ENCODE assay signal across 8 cellular contexts in the genomic region with DNA sequence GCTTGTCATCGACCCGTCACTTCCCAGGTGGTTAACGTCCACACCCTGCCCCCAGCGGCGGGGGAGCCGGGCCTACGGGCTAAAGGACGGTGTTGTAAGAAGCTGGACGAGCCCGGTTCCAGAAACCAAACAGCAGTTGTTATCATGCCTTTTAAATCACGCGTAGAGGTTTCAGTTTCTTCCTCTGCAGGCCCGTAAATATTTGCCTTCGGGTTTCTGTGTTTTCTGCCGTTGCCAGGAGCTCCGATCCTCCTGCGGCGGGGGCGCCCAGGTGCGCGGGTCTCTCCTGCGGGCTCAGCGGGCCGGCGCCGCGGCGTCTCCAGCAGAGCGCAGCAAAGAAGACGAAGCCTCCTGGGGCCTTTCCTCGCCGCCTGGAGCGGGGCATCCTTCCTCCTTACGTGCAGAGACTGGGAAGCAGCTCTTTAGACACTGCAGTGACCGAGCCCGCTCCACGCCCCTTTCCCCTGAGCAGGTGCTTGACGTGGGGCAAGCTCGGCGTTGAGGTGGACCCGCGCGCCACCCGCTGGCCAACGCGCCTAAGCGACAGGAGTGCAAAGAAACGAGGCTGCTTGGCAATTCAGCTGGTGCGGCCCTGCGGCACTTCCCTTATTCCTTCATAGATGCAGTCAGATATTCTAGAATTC. TPM values are rescaled to one million over a fixed set of nuclear protein-coding genes. Genes with fewer than 3 reads are reported as not detected.
DNase-seq lines count a peak whose midpoint lies in the region; ATAC-seq and TF ChIP-seq lines count a peak whose summit lies in the region.

No MANE protein-coding gene starts in this region.

- no peaks in the 10 kb centered on the region for H3K36me3 Mint-ChIP-seq in neural crest cell (ENCODE audit: low read depth)

- H3K27ac Mint-ChIP-seq in neural crest cell (ENCODE audit: unreplicated experiment) = no peak overlapping the region
- H3K27ac Mint-ChIP-seq in stimulated activated naive CD8-positive, alpha-beta T cell treated with anti-CD3 and anti-CD28 coated beads, Interleukin-15, amount 100 ng/mL, for 72 hours = peak overlapping the region; percentile 10

- peaks cover 95% of the 10 kb centered on the region for H3K27me3 Mint-ChIP-seq in neural crest cell (ENCODE audit: low read depth)
- H3K27me3 Mint-ChIP-seq in stimulated activated naive CD8-positive, alpha-beta T cell treated with anti-CD3 and anti-CD28 coated beads, Interleukin-15, amount 100 ng/mL, for 72 hours = peaks cover 68% of the 10 kb centered on the region

- TF ChIP-seq CTCF in RWPE1 (conservative IDR thresholded peaks at IDR 0.05; ENCODE audit: low read depth) = peak; percentile 94
- peak; percentile 84 for TF ChIP-seq CTCF in foreskin fibroblast (IDR thresholded peaks at IDR 0.05; ENCODE audit: low read depth, low read length)
- TF ChIP-seq CTCF in neural crest cell (conservative IDR thresholded peaks at IDR 0.05) = peak; percentile 87

- H3K4me1 Mint-ChIP-seq in neural crest cell = no peaks in the 10 kb centered on the region
- H3K4me1 Mint-ChIP-seq in stimulated activated naive CD8-positive, alpha-beta T cell treated with anti-CD3 and anti-CD28 coated beads, Interleukin-15, amount 100 ng/mL, for 72 hours = no peaks in the 10 kb centered on the region

- H3K4me3 Mint-ChIP-seq in neural crest cell = no peak overlapping the region
- peak overlapping the region; percentile 67 to 75 for H3K4me3 Mint-ChIP-seq in stimulated activated naive CD8-positive, alpha-beta T cell treated with anti-CD3 and anti-CD28 coated beads, Interleukin-15, amount 100 ng/mL, for 72 hours

- CTCF ChIA-PET in RWPE1 (lab: Yijun Ruan, JAX) = interaction anchor here (0.5 to 2.5 kb wide), 56 partner anchors 9 to 907 kb away, joined by 3 to 52 read pairs (median 4); no protein-coding TSS in a partner anchor

- peak overlapping the region; percentile 48 to 57 for H3K4me3 ChIP-seq in foreskin fibroblast (ENCODE audit: low read depth in 1 of 2, low read length in 2 of 2)

- no peak overlapping the region for H3K27ac ChIP-seq in RWPE1

- DNase-seq in DMS53 treated with DMSO at 0.1 percent for 48 hours (lab: John Stamatoyannopoulos, UW; ENCODE audit: unreplicated experiment) (peak; percentile 91), LHCN-M2 (ENCODE audit: low read depth) (peak; percentile 50), RWPE1 (ENCODE audit: low spot score) (peak; percentile 89), foreskin fibroblast (peak; percentile 53 to 85), neural crest cell (ENCODE audit: low read depth, low spot score) (peak; percentile 61)
- DNase-seq in activated T-helper 9 cell treated with anti-CD3 and anti-CD28 coated beads, Interleukin-2, amount 50 U/mL, for 16 hours (ENCODE audit: low read depth) = peak; percentile 64
- DNase-seq in stimulated activated naive CD8-positive, alpha-beta T cell treated with anti-CD3 and anti-CD28 coated beads, Interleukin-15, amount 100 ng/mL, for 72 hours = peak; percentile 72

- ATAC-seq in GM21825 (IDR thresholded peaks at IDR 0.05; ENCODE audit: unreplicated experiment) = peak; percentile 93
- ATAC-seq in stimulated activated naive CD8-positive, alpha-beta T cell treated with anti-CD3 and anti-CD28 coated beads, Interleukin-15, amount 100 ng/mL, for 72 hours = peak; percentile 97

- POLR2A ChIA-PET in RWPE1 (lab: Yijun Ruan, JAX; ENCODE audit: low non-redundant PET) = no interaction called here

- no peaks in the 10 kb centered on the region for H3K9me3 Mint-ChIP-seq in neural crest cell
- H3K9me3 Mint-ChIP-seq in stimulated activated naive CD8-positive, alpha-beta T cell treated with anti-CD3 and anti-CD28 coated beads, Interleukin-15, amount 100 ng/mL, for 72 hours = no peaks in the 10 kb centered on the region

RNA-seq across cellular contexts. Expression of a gene that starts 21.8 kb away (rescaled TPM):
- total RNA-seq in LHCN-M2 (2014; rRNA removed) (55.5 and 63.7 TPM in 2 replicates), neural crest cell (48.0 and 49.4 TPM in 2 replicates)
- 61.1 TPM for polyA plus RNA-seq in LHCN-M2 (2012)
